ENCODE assay signal across 18 cellular contexts in genomic region chr4:74896595-74896994, GRCh38. TPM values are rescaled to one million over a fixed set of nuclear protein-coding genes. Genes with fewer than 3 reads are reported as not detected.
DNase-seq lines count a peak whose midpoint lies in the region; ATAC-seq and TF ChIP-seq lines count a peak whose summit lies in the region.
"Had no signal": no experiment of that assay in that cellular context is flagged by ENCODE, and none has a peak within 500 bp of the region (broad histone marks: within the 10 kb centered on the region; RNA-seq: fewer than 3 reads in every experiment).

No MANE protein-coding gene starts in this region.

- peak; percentile 17 for DNase-seq in HT-29 (ENCODE audit: low spot score)
- no peak for DNase-seq in foreskin keratinocyte
- no peak for DNase-seq in left lobe of liver (ENCODE audit: low spot score)
- peak; percentile 13 for DNase-seq in renal cortical epithelial cell (ENCODE audit: low read depth)
- no peak for DNase-seq in islet precursor cell
- no peak for DNase-seq in neural progenitor cell (ENCODE audit: low spot score)
- DNase-seq in DMS 273 (lab: John Stamatoyannopoulos, UW; ENCODE audit: unreplicated experiment), result no peak
- DNase-seq in G401 (ENCODE audit: low spot score), result no peak
- DNase-seq: ACHN; C1 segment of cervical spinal cord; CD4-positive, alpha-beta T cell; DMS153; HCEC 1CT; HFFc6; IMR-90 had no signal

- ATAC-seq in foreskin keratinocyte, result no peak
- peak; percentile 24 for ATAC-seq in left lobe of liver

- H3K27me3 Mint-ChIP-seq in neural progenitor cell (ENCODE audit: insufficient read depth, low read depth), result no peaks in the 10 kb centered on the region
- H3K27me3 Mint-ChIP-seq: B cell had no signal

- TF ChIP-seq CTCF in foreskin keratinocyte (conservative IDR thresholded peaks at IDR 0.05) (no peak), neural progenitor cell (IDR thresholded peaks at IDR 0.05) (no peak)

- H3K9ac ChIP-seq in neural progenitor cell, result no peak overlapping the region

- in situ Hi-C loops in G401 (cut with HindIII; ENCODE audit: low sequenced_read_pairs), result no loop called here

- H4K20me1 ChIP-seq in neural progenitor cell (ENCODE audit: low read depth), result no peaks in the 10 kb centered on the region

- H3K4me3 Mint-ChIP-seq in neural progenitor cell, result no peak overlapping the region
- H3K4me3 Mint-ChIP-seq: B cell; CD4-positive, alpha-beta T cell; HFFc6 had no signal

- no peaks in the 10 kb centered on the region for H3K79me2 ChIP-seq in neural progenitor cell (ENCODE audit: low read depth)

- H3K4me1 ChIP-seq in foreskin keratinocyte (peaks cover 3% of the 10 kb centered on the region), neural progenitor cell (no peaks in the 10 kb centered on the region)

- no peaks in the 10 kb centered on the region for H3K9me3 ChIP-seq in neural progenitor cell (ENCODE audit: low read depth)

- H3K4me1 Mint-ChIP-seq in neural progenitor cell, result no peaks in the 10 kb centered on the region

- no peak overlapping the region for H3K4me3 ChIP-seq in neural progenitor cell

- H3K27ac ChIP-seq in foreskin keratinocyte (peak overlapping the region; percentile 3), neural progenitor cell (no peak overlapping the region)
- H3K27ac ChIP-seq: HL-60 had no signal

- H2AFZ ChIP-seq in neural progenitor cell (replicated peaks), result no peak overlapping the region

- no peak overlapping the region for H3K4me2 ChIP-seq in neural progenitor cell

- H3K36me3 ChIP-seq in neural progenitor cell, result no peaks in the 10 kb centered on the region

- no peaks in the 10 kb centered on the region for H3K9me3 Mint-ChIP-seq in neural progenitor cell
- H3K9me3 Mint-ChIP-seq: CD4-positive, alpha-beta T cell; HFFc6 had no signal

- H3F3A ChIP-seq in neural progenitor cell (ENCODE audit: low read depth), result no peaks in the 10 kb centered on the region

- no peak overlapping the region for H3K27ac Mint-ChIP-seq in neural progenitor cell
- H3K27ac Mint-ChIP-seq: B cell; CD4-positive, alpha-beta T cell; HFFc6 had no signal

- peaks cover 10% of the 10 kb centered on the region for H3K27me3 ChIP-seq in foreskin keratinocyte
- no peaks in the 10 kb centered on the region for H3K27me3 ChIP-seq in neural progenitor cell

- no peaks in the 10 kb centered on the region for H3K36me3 Mint-ChIP-seq in neural progenitor cell

RNA-seq across cellular contexts. Expression of gene PARM1, which starts 36.3 kb away (rescaled TPM):
- 1.0 and 1.1 TPM in 2 replicates for total RNA-seq in HT-29 (2014; rRNA removed; shearing (Covaris generic))
- 0.07 and 0.10 TPM in 2 replicates for total RNA-seq in foreskin keratinocyte
- polyA plus RNA-seq in foreskin keratinocyte, result 0.02 TPM in 2 replicates
- total RNA-seq in left lobe of liver, result 0.40 TPM
- total RNA-seq in renal cortical epithelial cell, result 0.05 and 0.35 TPM in 2 replicates
- total RNA-seq in neural progenitor cell (ENCODE audit: low replicate concordance), result 1.2 and 1.6 TPM in 2 replicates
- total RNA-seq in G401 (2014; rRNA removed; shearing (Covaris generic)), result not detected in 2 replicates
- total RNA-seq: A172 had no signal

Comparison
In these comparisons a context has a peak if more than half of its experiments do, and no peak if none do; other contexts are left out.
1. DNase-seq: peak in HT-29 (single experiment) and renal cortical epithelial cell (single experiment); none in foreskin keratinocyte (0 of 2), left lobe of liver (single experiment), islet precursor cell (single experiment), neural progenitor cell (single experiment), DMS 273 (single experiment) and G401 (single experiment).